ENCODE assay signal across 8 cellular contexts in the genomic region with DNA sequence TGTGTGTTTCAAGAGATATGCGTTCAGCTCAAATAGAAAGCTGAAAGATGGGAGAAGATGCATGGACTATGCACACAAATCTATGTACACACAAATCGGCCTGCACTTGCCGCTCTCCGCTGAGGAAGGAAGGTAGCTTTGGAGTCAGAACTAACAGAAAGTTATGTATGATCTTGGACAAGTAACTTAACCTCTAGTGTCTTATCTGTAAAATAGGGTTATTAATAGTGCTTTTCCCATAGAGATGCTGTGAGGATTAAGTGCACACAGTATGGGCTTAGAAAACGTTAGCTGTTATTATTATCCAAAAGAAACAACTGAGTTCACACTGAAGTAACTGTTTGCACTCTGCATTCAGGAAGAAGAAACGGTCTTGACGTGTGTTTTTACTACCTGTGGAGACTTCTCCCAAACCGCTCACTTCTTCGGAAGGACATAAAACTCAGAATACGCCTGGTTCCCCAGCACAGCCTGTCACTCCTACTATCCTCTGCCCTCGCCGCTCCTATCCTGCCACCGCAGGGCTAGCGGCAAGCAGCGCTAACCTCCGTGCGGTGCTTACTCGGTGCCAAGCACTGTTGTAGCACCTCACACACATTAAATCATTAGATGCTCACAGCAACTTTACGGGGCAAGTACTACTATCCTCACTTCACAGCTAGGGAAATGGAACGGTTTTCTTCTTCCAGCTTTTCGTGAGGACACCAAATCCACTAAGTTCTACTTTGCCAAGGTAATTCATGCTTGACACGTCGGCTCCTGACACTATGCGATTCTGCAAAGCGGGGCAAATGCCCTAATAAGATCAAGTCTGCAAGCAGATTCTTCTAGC. TPM values are rescaled to one million over a fixed set of nuclear protein-coding genes. Genes with fewer than 3 reads are reported as not detected.
DNase-seq lines count a peak whose midpoint lies in the region; ATAC-seq, FAIRE-seq and TF ChIP-seq lines count a peak whose summit lies in the region.

No MANE protein-coding gene starts in this region.

- no peaks in the 10 kb centered on the region for H3K36me3 Mint-ChIP-seq in activated naive CD8-positive, alpha-beta T cell

- peak overlapping the region; percentile 90 for H3K27ac Mint-ChIP-seq in activated naive CD8-positive, alpha-beta T cell

- no peaks in the 10 kb centered on the region for H3K9me3 Mint-ChIP-seq in activated naive CD8-positive, alpha-beta T cell (ENCODE audit: low read depth)

- no peak for TF ChIP-seq CTCF in GM12864 (IDR thresholded peaks at IDR 0.05; ENCODE audit: low read depth, low read length, missing control alignments)

- FAIRE-seq in H54 (lab: Jason Lieb, UNC), result no peak

- peaks cover 38% of the 10 kb centered on the region for H3K4me1 Mint-ChIP-seq in activated naive CD8-positive, alpha-beta T cell (ENCODE audit: low read depth)

- intact Hi-C loops in left ventricle myocardium superior (cut with micrococcal nuclease) (loop anchor here (10.0 kb wide), 1 partner anchor 60 kb away; no protein-coding TSS in a partner anchor), sciatic nerve (cut with DNase I) (no loop called here)

- no peak for DNase-seq in GM12864 (ENCODE audit: low read depth)
- peak; percentile 81 for DNase-seq in NCI-H526 treated with DMSO at 0.1 percent for 48 hours (lab: John Stamatoyannopoulos, UW)
- DNase-seq in left ventricle myocardium superior, result peak; percentile 61
- DNase-seq in sciatic nerve (ENCODE audit: low spot score), result no peak
- no peak for DNase-seq in HPDE6-E6E7 (ENCODE audit: extremely low spot score)
- no peak for DNase-seq in H54 (ENCODE audit: insufficient read length, low spot score)

- ATAC-seq in left ventricle myocardium superior (peak; percentile 47), sciatic nerve (peak; percentile 41), GM18861 (IDR thresholded peaks at IDR 0.05; ENCODE audit: unreplicated experiment) (no peak)

- H3K4me3 ChIP-seq in GM12864 (ENCODE audit: low read depth, low read length), result peak overlapping the region; percentile 90

- no peaks in the 10 kb centered on the region for H3K27me3 Mint-ChIP-seq in activated naive CD8-positive, alpha-beta T cell

- no peak for TF ChIP-seq POLR2A in H54 (IDR thresholded peaks at IDR 0.05; ENCODE audit: low read depth, low read length)

- peak overlapping the region; percentile 98 for H3K4me3 Mint-ChIP-seq in activated naive CD8-positive, alpha-beta T cell

RNA-seq across cellular contexts. Expression of a gene that starts 1.3 kb away (rescaled TPM):
- total RNA-seq in left ventricle myocardium superior, result 26.2 TPM
- 109 TPM for total RNA-seq in sciatic nerve

Comparison
In these comparisons a context has a peak if more than half of its experiments do, and no peak if none do; other contexts are left out.
1. DNase-seq: peak in NCI-H526 treated with DMSO at 0.1 percent for 48 hours (single experiment) and left ventricle myocardium superior (single experiment); none in GM12864 (single experiment), sciatic nerve (single experiment), HPDE6-E6E7 (single experiment) and H54 (single experiment).